22 cellular contexts compared by ENCODE assay signal in the genomic region with DNA sequence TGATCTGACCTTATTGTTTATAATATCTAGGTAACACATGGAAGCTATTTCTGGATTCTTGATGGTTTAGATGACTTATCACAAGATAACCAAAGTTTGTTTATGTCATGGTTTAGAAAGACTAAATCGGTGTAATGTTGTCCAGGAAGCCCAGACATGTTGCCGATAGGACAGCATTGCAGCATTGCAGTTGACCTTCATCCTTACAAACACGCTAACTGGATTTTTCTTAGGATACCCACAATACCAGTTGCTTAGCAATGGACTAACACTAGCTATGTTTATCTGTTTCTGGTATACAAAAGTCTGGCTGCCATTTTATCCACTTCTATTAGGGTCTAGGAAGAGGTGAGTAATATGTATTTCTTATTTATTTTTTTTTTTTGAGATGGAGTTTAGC. TPM values are rescaled to one million over a fixed set of nuclear protein-coding genes. Genes with fewer than 3 reads are reported as not detected.
DNase-seq lines count a peak whose midpoint lies in the region; ATAC-seq, FAIRE-seq and TF ChIP-seq lines count a peak whose summit lies in the region.
"Had no signal": no experiment of that assay in that cellular context is flagged by ENCODE, and none has a peak within 500 bp of the region (broad histone marks: within the 10 kb centered on the region; RNA-seq: fewer than 3 reads in every experiment).

No MANE protein-coding gene starts in this region.

- WGBS in IMR-90 (ENCODE audit: extremely low coverage in 2 of 2, insufficient read length in 1 of 2), 2 experiments, result no CpG with 5 or more reads among the region's 3 CpGs
- 100% methylated on average over 2 of the region's 3 CpGs for WGBS in mesenchymal stem cell

- H3K79me1 ChIP-seq in IMR-90 (ENCODE audit: low read depth in 1 of 2, low read length in 2 of 2) (peaks cover 13 to 38% of the 10 kb centered on the region in 2 experiments; a peak in 3 of 4 replicates), mesenchymal stem cell (replicated peaks; ENCODE audit: low read length, poor library complexity, severe bottlenecking) (peaks cover 21% of the 10 kb centered on the region)

- H2AK5ac ChIP-seq in IMR-90 (ENCODE audit: low read depth, low read length), result no peak overlapping the region
- no peak overlapping the region for H2AK5ac ChIP-seq in mesenchymal stem cell (ENCODE audit: low read length, severe bottlenecking)

- peaks cover 7% of the 10 kb centered on the region for H3K9me3 ChIP-seq in IMR-90 (ENCODE audit: control insufficient read depth, insufficient read depth, low read length)
- H3K9me3 ChIP-seq in mesenchymal stem cell (ENCODE audit: control insufficient read depth, low read length), result peaks cover 12% of the 10 kb centered on the region
- H3K9me3 ChIP-seq: Caco-2 had no signal

- no peak for DNase-seq in GM12892 (ENCODE audit: insufficient read length)
- DNase-seq in IMR-90, result peak; percentile 8
- DNase-seq in amniotic epithelial cell (ENCODE audit: low read depth), result peak; percentile 66
- DNase-seq in mesenchymal stem cell, result peak; percentile 67
- DNase-seq in NOMO-1 (lab: John Stamatoyannopoulos, UW; ENCODE audit: unreplicated experiment in 2 of 2), result no peak
- DNase-seq in NK-92 treated with Interleukin-12 subunit alpha and Interleukin-12 subunit beta, amount 100 ng/mL, for 24 hours (lab: John Stamatoyannopoulos, UW), result no peak
- DNase-seq in NCI-H2029 (lab: John Stamatoyannopoulos, UW), result no peak
- DNase-seq: AML-193; Caco-2; Calu3; CD4-positive, alpha-beta T cell; CD8-positive, alpha-beta T cell; DMS79 treated with DMSO at 0.1 percent for 48 hours; GDM1 had no signal

- dilution Hi-C loops in IMR-90 (cut with HindIII; ENCODE audit: low sequenced_read_pairs, unreplicated experiment), result no loop called here

- H3K14ac ChIP-seq in IMR-90 (replicated peaks; ENCODE audit: low read depth, low read length), result no peak overlapping the region
- H3K14ac ChIP-seq in mesenchymal stem cell (ENCODE audit: low read length in 2 of 2), result no peak overlapping the region

- H2AFZ ChIP-seq in IMR-90 (replicated peaks; ENCODE audit: low read length, poor library complexity) (no peak overlapping the region), mesenchymal stem cell (ENCODE audit: low read depth, low read length) (no peak overlapping the region)

- H2AK9ac ChIP-seq in IMR-90 (replicated peaks; ENCODE audit: low read depth, low read length, poor library complexity), result no peak overlapping the region

- CTCF ChIA-PET in IMR-90 (lab: Yijun Ruan, JAX), result interaction anchor here (0.6 kb wide), 1 partner anchor 99 kb away, joined by 3 read pairs; no protein-coding TSS in a partner anchor

- H3K27ac ChIP-seq in IMR-90 (ENCODE audit: insufficient read depth, low read length) (no peak overlapping the region), mesenchymal stem cell (ENCODE audit: low read length, poor library complexity, severe bottlenecking) (no peak overlapping the region)
- H3K27ac ChIP-seq: 22Rv1; A549; BLaER1 treated with 17β-estradiol and CSF1 and Interleukin-3, amounts not matched to agents 10 nM and 100 nM; C4-2B had no signal

- intact Hi-C loops in IMR-90 (cut with micrococcal nuclease), result no loop called here

- no peak overlapping the region for H2BK20ac ChIP-seq in IMR-90 (ENCODE audit: low read depth, low read length)

- no TSS peak for BruUV-seq in IMR-90 (replicated peaks; lab: Mats Ljungman, UMichigan)

- H2BK5ac ChIP-seq in IMR-90 (ENCODE audit: low read depth, low read length, poor library complexity, severe bottlenecking), result no peak overlapping the region
- no peak overlapping the region for H2BK5ac ChIP-seq in mesenchymal stem cell (ENCODE audit: low read depth, low read length, poor library complexity, severe bottlenecking)

- no peaks in the 10 kb centered on the region for H3K27me3 ChIP-seq in IMR-90 (ENCODE audit: control insufficient read depth, insufficient read depth, low read length)
- H3K27me3 ChIP-seq in mesenchymal stem cell (ENCODE audit: control insufficient read depth in 1 of 2, insufficient read depth in 1 of 2, low read length in 2 of 2), result no peaks in the 10 kb centered on the region
- H3K27me3 ChIP-seq: BLaER1 treated with 17β-estradiol and CSF1 and Interleukin-3, amounts not matched to agents 10 nM and 100 nM had no signal

- no peak overlapping the region for H3K18ac ChIP-seq in IMR-90 (ENCODE audit: low read depth, low read length)
- H3K18ac ChIP-seq in mesenchymal stem cell (ENCODE audit: low read depth in 1 of 2, low read length in 2 of 2), result no peak overlapping the region

- H4K91ac ChIP-seq in IMR-90 (ENCODE audit: insufficient read depth, low read depth, low read length), result no peak overlapping the region
- H4K91ac ChIP-seq in mesenchymal stem cell (ENCODE audit: low read length), result no peak overlapping the region

- H4K8ac ChIP-seq in IMR-90 (ENCODE audit: low read depth in 2 of 2, low read length in 2 of 2) (no peak overlapping the region), mesenchymal stem cell (ENCODE audit: low read length) (no peak overlapping the region)

- H4K20me1 ChIP-seq in IMR-90 (ENCODE audit: insufficient read depth, low read length), result no peaks in the 10 kb centered on the region
- H4K20me1 ChIP-seq: BLaER1 treated with 17β-estradiol and CSF1 and Interleukin-3, amounts not matched to agents 10 nM and 100 nM had no signal

- no peak overlapping the region for H3K4me3 ChIP-seq in IMR-90 (ENCODE audit: insufficient read depth, low read depth, low read length)
- H3K4me3 ChIP-seq in mesenchymal stem cell (ENCODE audit: insufficient read depth in 1 of 2, low read depth in 1 of 2, low read length in 2 of 2), result no peak overlapping the region
- H3K4me3 ChIP-seq: A549; BLaER1 treated with 17β-estradiol and CSF1 and Interleukin-3, amounts not matched to agents 10 nM and 100 nM; GM12878 had no signal

- H2BK15ac ChIP-seq in IMR-90 (ENCODE audit: low read depth, low read length), result no peak overlapping the region
- H2BK15ac ChIP-seq in mesenchymal stem cell (ENCODE audit: low read depth, poor library complexity, severe bottlenecking), result no peak overlapping the region

- no peaks in the 10 kb centered on the region for H3K4me1 ChIP-seq in IMR-90 (ENCODE audit: control insufficient read depth, insufficient read depth, low read length)
- H3K4me1 ChIP-seq in mesenchymal stem cell (ENCODE audit: control insufficient read depth, insufficient read depth, low read depth, low read length), result no peaks in the 10 kb centered on the region
- H3K4me1 ChIP-seq: Caco-2 had no signal

- in situ Hi-C loops in IMR-90 (cut with MboI; ENCODE audit: low sequenced_read_pairs), result loop anchor here (25.0 kb wide), 1 partner anchor 200 kb away; a partner anchor contains a TSS

- TF ChIP-seq POLR2A in GM12892 (IDR thresholded peaks at IDR 0.05; ENCODE audit: low read depth, low read length), result no peak
- TF ChIP-seq POLR2A in IMR-90 (IDR thresholded peaks at IDR 0.05; ENCODE audit: low read depth, low read length), result no peak

- no peak for TF ChIP-seq RAD21 in IMR-90 (IDR thresholded peaks at IDR 0.05; ENCODE audit: low read length)

- H3K36me3 ChIP-seq in IMR-90 (ENCODE audit: control insufficient read depth, insufficient read depth, low read length) (peaks cover 4% of the 10 kb centered on the region; the same call in 1 of the 2 replicates), mesenchymal stem cell (ENCODE audit: control insufficient read depth in 1 of 2, insufficient read depth in 2 of 2, low read depth in 1 of 2, low read length in 2 of 2) (peaks cover 3 to 7% of the 10 kb centered on the region in 2 experiments)

- H4K5ac ChIP-seq in IMR-90 (ENCODE audit: low read depth, low read length), result no peak overlapping the region

- H2BK120ac ChIP-seq in IMR-90 (ENCODE audit: low read depth, low read length), result no peak overlapping the region
- H2BK120ac ChIP-seq in mesenchymal stem cell (ENCODE audit: low read depth, low read length), result no peak overlapping the region

- peak; percentile 5 for FAIRE-seq in GM12892 (lab: Jason Lieb, UNC)
- FAIRE-seq: A549, D721Med, GM12878, GM19239 had no signal

- TF ChIP-seq CTCF in IMR-90 (conservative IDR thresholded peaks at IDR 0.05; ENCODE audit: low read depth, low read length), result no peak

- no peak overlapping the region for H2BK12ac ChIP-seq in mesenchymal stem cell (ENCODE audit: low read length in 2 of 2)

- H3K56ac ChIP-seq in IMR-90 (ENCODE audit: extremely low read depth, insufficient read depth, low read length), result no peak overlapping the region

- H3K23ac ChIP-seq in IMR-90 (ENCODE audit: low read depth, low read length) (no peak overlapping the region), mesenchymal stem cell (ENCODE audit: low read length in 2 of 2) (no peak overlapping the region)

- POLR2A ChIA-PET in IMR-90 (lab: Charles Lee; ENCODE audit: unreplicated experiment), result no interaction called here

- no peak overlapping the region for H3K4ac ChIP-seq in IMR-90 (ENCODE audit: low read depth, low read length)
- no peak overlapping the region for H3K4ac ChIP-seq in mesenchymal stem cell (ENCODE audit: low read depth in 1 of 2, low read length in 2 of 2)

- no peak overlapping the region for H3K9ac ChIP-seq in IMR-90 (ENCODE audit: low read depth, low read length)
- H3K9ac ChIP-seq in mesenchymal stem cell (ENCODE audit: low read length), result no peak overlapping the region
- H3K9ac ChIP-seq: BLaER1 treated with 17β-estradiol and CSF1 and Interleukin-3, amounts not matched to agents 10 nM and 100 nM had no signal

- ATAC-seq in IMR-90 (ENCODE audit: low read depth), result no peak
- no peak for ATAC-seq in HG03342 (IDR thresholded peaks at IDR 0.05; ENCODE audit: unreplicated experiment)
- ATAC-seq: A549; CD8-positive, alpha-beta T cell; GM12878 had no signal

- H3K9me1 ChIP-seq in IMR-90 (ENCODE audit: insufficient read depth, low read length), result 0 out of 2 replicates have a peak, but pooled peaks cover 5% of the 10 kb centered on the region

- H3K4me2 ChIP-seq in IMR-90 (ENCODE audit: low read depth, low read length), result no peak overlapping the region
- no peak overlapping the region for H3K4me2 ChIP-seq in mesenchymal stem cell (ENCODE audit: low read length, poor library complexity, severe bottlenecking)
- H3K4me2 ChIP-seq: A549; BLaER1 treated with 17β-estradiol and CSF1 and Interleukin-3, amounts not matched to agents 10 nM and 100 nM had no signal

TF ChIP-seq in IMR-90, 13 proteins besides CTCF, POLR2A, EP300 and RAD21 (continues in another document):
- TF ChIP-seq FOS (IDR thresholded peaks at IDR 0.05; ENCODE audit: low read depth, low read length) (no peak), CHD1 (IDR thresholded peaks at IDR 0.05; ENCODE audit: low read depth, low read length) (no peak)

RNA-seq across cellular contexts. Expression of a gene that starts 11.7 kb away (rescaled TPM):
- 59.2 TPM for polyA plus RNA-seq in GM12892 (2012; ENCODE audit: missing spikeins)
- 32.3 and 45.5 TPM in 2 replicates for total RNA-seq in IMR-90 (2012; rRNA removed)
- 34.9 and 42.0 TPM in 2 replicates for polyA plus RNA-seq in IMR-90 (2012; rRNA removed)
- polyA plus RNA-seq in IMR-90 (2012; cell fraction: cytosol; rRNA removed), result 9.5 and 24.6 TPM in 2 replicates
- polyA plus RNA-seq in IMR-90 (2012; cell fraction: nucleus; rRNA removed; ENCODE audit: low replicate concordance), result 3.5 and 26.4 TPM in 2 replicates
- polyA plus RNA-seq in mesenchymal stem cell (2013, experiment 1 of 2), result 37.4 TPM
- polyA plus RNA-seq in mesenchymal stem cell (2013, experiment 2 of 2), result 37.8 TPM

Comparison
In these comparisons a context has a peak if more than half of its experiments do, and no peak if none do; other contexts are left out.
1. DNase-seq: peak in IMR-90 (single experiment), amniotic epithelial cell (single experiment) and mesenchymal stem cell (single experiment); none in GM12892 (single experiment), NOMO-1 (0 of 2), NK-92 treated with Interleukin-12 subunit alpha and Interleukin-12 subunit beta, amount 100 ng/mL, for 24 hours (single experiment) and NCI-H2029 (single experiment).